In genomic region chr4:6568689-6569332, GRCh38 we compare ENCODE assay signal across 13 cellular contexts. TPM values are rescaled to one million over a fixed set of nuclear protein-coding genes. Genes with fewer than 3 reads are reported as not detected.
DNase-seq lines count a peak whose midpoint lies in the region; ATAC-seq, FAIRE-seq and TF ChIP-seq lines count a peak whose summit lies in the region.
"Had no signal": no experiment of that assay in that cellular context is flagged by ENCODE, and none has a peak within 500 bp of the region (broad histone marks: within the 10 kb centered on the region; RNA-seq: fewer than 3 reads in every experiment).

No MANE protein-coding gene starts in this region.

- H3K4me1 ChIP-seq in Caco-2 = no peaks in the 10 kb centered on the region

- DNase-seq in Right ventricle myocardium inferior (ENCODE audit: missing footprints) (peak; percentile 7), Right ventricle myocardium superior (no peak), RCC 7860 (ENCODE audit: low spot score) (peak; percentile 75), coronary artery (ENCODE audit: low spot score) (no peak), NCI-H774 (lab: John Stamatoyannopoulos, UW) (no peak), Caco-2 (no peak)
- DNase-seq: activated T-cell treated with anti-CD3 and anti-CD28 coated beads, Interleukin-2, amount 50 U/mL, for 48 hours; central memory CD4-positive, alpha-beta T cell; WERI-Rb-1 had no signal

- POLR2A ChIA-PET in Caco-2 (lab: Charles Lee) = no interaction called here

- FAIRE-seq in RCC 7860 (lab: Jason Lieb, UNC) = peak; percentile 93

- H3K9me3 Mint-ChIP-seq in Caco-2 (ENCODE audit: unreplicated experiment) = no peaks in the 10 kb centered on the region
- H3K9me3 Mint-ChIP-seq: memory B cell had no signal

- ATAC-seq in Right ventricle myocardium inferior (no peak), Right ventricle myocardium superior (ENCODE audit: poor library complexity) (no peak), esophagus mucosa (peak; percentile 64), GM18498 (IDR thresholded peaks at IDR 0.05; ENCODE audit: unreplicated experiment) (no peak)

- no peak overlapping the region for H3K4me3 Mint-ChIP-seq in Caco-2 (ENCODE audit: unreplicated experiment)
- H3K4me3 Mint-ChIP-seq: memory B cell had no signal

- no peak overlapping the region for H3K27ac ChIP-seq in coronary artery
- H3K27ac ChIP-seq: tibial nerve, WERI-Rb-1 had no signal

- CTCF ChIA-PET in Caco-2 (lab: Charles Lee) = no interaction called here

- no TSS peak for BruUV-seq in Caco-2 (replicated peaks; lab: Mats Ljungman, UMichigan)

- H3K27ac Mint-ChIP-seq in Caco-2 (ENCODE audit: unreplicated experiment) = no peak overlapping the region
- H3K27ac Mint-ChIP-seq: memory B cell had no signal

- no peaks in the 10 kb centered on the region; the same call in 1 of the 2 replicates for H3K9me3 ChIP-seq in Caco-2
- H3K9me3 ChIP-seq: tibial nerve had no signal

- no peaks in the 10 kb centered on the region for H3K36me3 Mint-ChIP-seq in Caco-2 (ENCODE audit: insufficient read depth, unreplicated experiment)
- H3K36me3 Mint-ChIP-seq: memory B cell had no signal

- H3K4me1 Mint-ChIP-seq in Caco-2 (ENCODE audit: low read depth, unreplicated experiment) = no peaks in the 10 kb centered on the region

- TF ChIP-seq CTCF in coronary artery (IDR thresholded peaks at IDR 0.05) (no peak), Caco-2 (IDR thresholded peaks at IDR 0.05; ENCODE audit: insufficient read depth in 1 of 2, low read depth in 1 of 2, low read length in 1 of 2, severe bottlenecking in 1 of 2, unreplicated experiment in 1 of 2) (no peak)

- no peaks in the 10 kb centered on the region for H3K36me3 ChIP-seq in Caco-2 (ENCODE audit: control insufficient read depth, insufficient read depth, low read length)
- H3K36me3 ChIP-seq: tibial nerve, WERI-Rb-1 had no signal

- intact Hi-C loops in Right ventricle myocardium inferior (cut with DNase I) (no loop called here), Right ventricle myocardium superior (cut with DNase I) (no loop called here), Caco-2 (cut with micrococcal nuclease; ENCODE audit: unreplicated experiment) (no loop called here)

- H3K4me3 ChIP-seq in coronary artery = no peak overlapping the region
- no peak overlapping the region for H3K4me3 ChIP-seq in Caco-2 (ENCODE audit: low read depth, low read length)
- H3K4me3 ChIP-seq: tibial nerve had no signal

- no peaks in the 10 kb centered on the region for H3K27me3 ChIP-seq in Caco-2 (replicated peaks; ENCODE audit: control insufficient read depth, insufficient read depth, low read length)

- H3K27me3 Mint-ChIP-seq in Caco-2 (ENCODE audit: insufficient read depth, unreplicated experiment) = peaks cover 26% of the 10 kb centered on the region

RNA-seq across cellular contexts. Expression of gene MAN2B2, which starts 6.2 kb away (rescaled TPM):
- total RNA-seq in Right ventricle myocardium inferior = 17.8 TPM
- total RNA-seq in Right ventricle myocardium superior = 17.3 TPM
- 11.0 TPM for total RNA-seq in esophagus mucosa
- total RNA-seq in Caco-2 (2022) = 17.3 and 20.5 TPM in 2 replicates

Comparison
In these comparisons a context has a peak if more than half of its experiments do, and no peak if none do; other contexts are left out.
1. DNase-seq: peak in Right ventricle myocardium inferior (single experiment) and RCC 7860 (single experiment); none in Right ventricle myocardium superior (single experiment), coronary artery (single experiment), NCI-H774 (single experiment) and Caco-2 (0 of 2).